In genomic region chr2:231709636-231709980, GRCh38 we compare ENCODE assay signal across 8 cellular contexts. TPM values are rescaled to one million over a fixed set of nuclear protein-coding genes. Genes with fewer than 3 reads are reported as not detected.
DNase-seq lines count a peak whose midpoint lies in the region; ATAC-seq and TF ChIP-seq lines count a peak whose summit lies in the region.

No MANE protein-coding gene starts in this region.

- ATAC-seq in T-helper 17 cell: no peak
- no peak for ATAC-seq in HG03108 (IDR thresholded peaks at IDR 0.05; ENCODE audit: unreplicated experiment)

- peak overlapping the region; percentile 94 to 100 (median 100) for H3K27ac ChIP-seq in dorsolateral prefrontal cortex

- peak overlapping the region; percentile 96 for H3K4me3 Mint-ChIP-seq in T-helper 17 cell
- peak overlapping the region; percentile 92 for H3K4me3 Mint-ChIP-seq in type B pancreatic cell

- H3K27me3 ChIP-seq in dorsolateral prefrontal cortex: no peaks in the 10 kb centered on the region

- H3K27me3 Mint-ChIP-seq in T-helper 17 cell (no peaks in the 10 kb centered on the region), type B pancreatic cell (peaks cover 8% of the 10 kb centered on the region)

- peak in 1 of 56 donors; percentile 2 for TF ChIP-seq CTCF in dorsolateral prefrontal cortex (IDR thresholded peaks at IDR 0.05 in 54 of 56, conservative IDR thresholded peaks at IDR 0.05 in 2 of 56; ENCODE audit: low read depth in 1 of 56, partially characterized antibody in 56 of 56)
- no peak for TF ChIP-seq CTCF in type B pancreatic cell (conservative IDR thresholded peaks at IDR 0.05)

- peaks cover 28% of the 10 kb centered on the region for H3K4me1 Mint-ChIP-seq in T-helper 17 cell
- peaks cover 21% of the 10 kb centered on the region for H3K4me1 Mint-ChIP-seq in type B pancreatic cell (ENCODE audit: unreplicated experiment)

- peaks cover 11% of the 10 kb centered on the region for H3K36me3 Mint-ChIP-seq in T-helper 17 cell (ENCODE audit: low read depth)
- H3K36me3 Mint-ChIP-seq in type B pancreatic cell: peaks cover 15% of the 10 kb centered on the region

- DNase-seq in NCI-H1417 (lab: John Stamatoyannopoulos, UW): peak in 2 of 3 experiments; percentile 63 to 73
- no peak for DNase-seq in NCI-H1417 treated with DMSO at 0.1 percent for 48 hours (lab: John Stamatoyannopoulos, UW)
- peak in 2 of 3 donors; percentile 19 to 29 for DNase-seq in T-helper 17 cell
- DNase-seq in dorsolateral prefrontal cortex: peak in 4 of 10 donors; percentile 26 to 59 (median 50)
- DNase-seq in mucosa of gallbladder (ENCODE audit: low spot score): peak; percentile 44
- DNase-seq in type B pancreatic cell (ENCODE audit: extremely low spot score, unreplicated experiment): no peak
- no peak for DNase-seq in iPS-NIHi7 (ENCODE audit: extremely low spot score)

- peak overlapping the region; percentile 65 to 100 (median 97) for H3K4me3 ChIP-seq in dorsolateral prefrontal cortex

- no peaks in the 10 kb centered on the region for H3K9me3 ChIP-seq in T-helper 17 cell (ENCODE audit: control insufficient read depth, low read length, poor library complexity, severe bottlenecking)

- H3K27ac Mint-ChIP-seq in T-helper 17 cell (peak overlapping the region; percentile 100), type B pancreatic cell (peak overlapping the region; percentile 93)

- no peaks in the 10 kb centered on the region for H3K9me3 Mint-ChIP-seq in type B pancreatic cell

- intact Hi-C loops in dorsolateral prefrontal cortex (cut with DNase I): loop anchor here in 1 of 2 donors (5.0 kb wide), 1 partner anchor 73 kb away; the partner anchor contains the start of gene PDE6D

RNA-seq across cellular contexts. Expression of gene PTMA, which starts 1.3 kb away (rescaled TPM):
- total RNA-seq in T-helper 17 cell: 1,000 to 10,000 TPM; 1,121 to 1,256 TPM
- total RNA-seq in dorsolateral prefrontal cortex: 1,000 to 10,000 TPM in 1 of 120 experiments, 100 to 1,000 TPM in 119; 326 to 1,103 (median 509) TPM
- 763 TPM for total RNA-seq in mucosa of gallbladder
- 969 and 1,228 TPM in 2 replicates for total RNA-seq in type B pancreatic cell (ENCODE audit: low replicate concordance)

Comparison
In these comparisons a context has a peak if more than half of its experiments do, and no peak if none do; other contexts are left out.
1. DNase-seq: peak in NCI-H1417 (2 of 3), T-helper 17 cell (2 of 3) and mucosa of gallbladder (single experiment); none in NCI-H1417 treated with DMSO at 0.1 percent for 48 hours (single experiment), type B pancreatic cell (single experiment) and iPS-NIHi7 (single experiment).